In the genomic region with DNA sequence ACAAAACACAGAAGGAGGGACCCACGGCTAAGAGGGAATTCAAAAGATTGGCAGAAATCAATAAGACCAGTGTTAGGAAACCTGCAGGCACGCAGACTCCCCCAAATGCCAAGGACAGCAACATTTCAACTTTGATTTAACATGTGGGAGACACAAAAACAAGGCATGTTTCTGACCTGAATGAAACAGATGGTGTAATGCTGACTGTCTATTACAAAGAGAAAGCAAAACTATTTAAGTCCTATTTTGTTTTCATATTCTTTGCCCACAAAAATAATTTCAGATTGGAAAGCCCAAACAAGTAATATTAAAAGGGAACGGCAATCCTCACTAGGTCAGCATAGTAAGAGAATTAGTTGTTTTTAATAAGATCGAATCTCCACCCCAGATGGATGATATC, we compare ENCODE assay signal across 2 cellular contexts.
TF ChIP-seq lines count a peak whose summit lies in the region.

No MANE protein-coding gene starts in this region.

TF ChIP-seq in SK-N-SH, 30 proteins besides CTCF, POLR2A, EP300 and RAD21 (continued from another document):
- TF ChIP-seq NFIC (IDR thresholded peaks at IDR 0.05; ENCODE audit: borderline replicate concordance), result no peak
- TF ChIP-seq, protein P1, sequence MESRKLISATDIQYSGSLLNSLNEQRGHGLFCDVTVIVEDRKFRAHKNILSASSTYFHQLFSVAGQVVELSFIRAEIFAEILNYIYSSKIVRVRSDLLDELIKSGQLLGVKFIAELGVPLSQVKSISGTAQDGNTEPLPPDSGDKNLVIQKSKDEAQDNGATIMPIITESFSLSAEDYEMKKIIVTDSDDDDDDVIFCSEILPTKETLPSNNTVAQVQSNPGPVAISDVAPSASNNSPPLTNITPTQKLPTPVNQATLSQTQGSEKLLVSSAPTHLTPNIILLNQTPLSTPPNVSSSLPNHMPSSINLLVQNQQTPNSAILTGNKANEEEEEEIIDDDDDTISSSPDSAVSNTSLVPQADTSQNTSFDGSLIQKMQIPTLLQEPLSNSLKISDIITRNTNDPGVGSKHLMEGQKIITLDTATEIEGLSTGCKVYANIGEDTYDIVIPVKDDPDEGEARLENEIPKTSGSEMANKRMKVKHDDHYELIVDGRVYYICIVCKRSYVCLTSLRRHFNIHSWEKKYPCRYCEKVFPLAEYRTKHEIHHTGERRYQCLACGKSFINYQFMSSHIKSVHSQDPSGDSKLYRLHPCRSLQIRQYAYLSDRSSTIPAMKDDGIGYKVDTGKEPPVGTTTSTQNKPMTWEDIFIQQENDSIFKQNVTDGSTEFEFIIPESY (IDR thresholded peaks at IDR 0.05; ENCODE audit: borderline replicate concordance, low read depth), result no peak
- TF ChIP-seq TEAD4 (IDR thresholded peaks at IDR 0.05; ENCODE audit: borderline replicate concordance, insufficient read depth), result no peak
- TF ChIP-seq, protein P2, sequence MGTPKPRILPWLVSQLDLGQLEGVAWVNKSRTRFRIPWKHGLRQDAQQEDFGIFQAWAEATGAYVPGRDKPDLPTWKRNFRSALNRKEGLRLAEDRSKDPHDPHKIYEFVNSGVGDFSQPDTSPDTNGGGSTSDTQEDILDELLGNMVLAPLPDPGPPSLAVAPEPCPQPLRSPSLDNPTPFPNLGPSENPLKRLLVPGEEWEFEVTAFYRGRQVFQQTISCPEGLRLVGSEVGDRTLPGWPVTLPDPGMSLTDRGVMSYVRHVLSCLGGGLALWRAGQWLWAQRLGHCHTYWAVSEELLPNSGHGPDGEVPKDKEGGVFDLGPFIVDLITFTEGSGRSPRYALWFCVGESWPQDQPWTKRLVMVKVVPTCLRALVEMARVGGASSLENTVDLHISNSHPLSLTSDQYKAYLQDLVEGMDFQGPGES (IDR thresholded peaks at IDR 0.05; ENCODE audit: low read depth, low read length), result no peak
- TF ChIP-seq FOXJ3 (CRISPR knock-in tag; IDR thresholded peaks at IDR 0.05), result no peak
- TF ChIP-seq SIN3A (IDR thresholded peaks at IDR 0.05; ENCODE audit: borderline replicate concordance, low read depth, low read length), result no peak
- TF ChIP-seq, protein P3, sequence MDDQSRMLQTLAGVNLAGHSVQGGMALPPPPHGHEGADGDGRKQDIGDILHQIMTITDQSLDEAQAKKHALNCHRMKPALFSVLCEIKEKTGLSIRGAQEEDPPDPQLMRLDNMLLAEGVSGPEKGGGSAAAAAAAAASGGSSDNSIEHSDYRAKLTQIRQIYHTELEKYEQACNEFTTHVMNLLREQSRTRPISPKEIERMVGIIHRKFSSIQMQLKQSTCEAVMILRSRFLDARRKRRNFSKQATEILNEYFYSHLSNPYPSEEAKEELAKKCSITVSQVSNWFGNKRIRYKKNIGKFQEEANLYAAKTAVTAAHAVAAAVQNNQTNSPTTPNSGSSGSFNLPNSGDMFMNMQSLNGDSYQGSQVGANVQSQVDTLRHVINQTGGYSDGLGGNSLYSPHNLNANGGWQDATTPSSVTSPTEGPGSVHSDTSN (IDR thresholded peaks at IDR 0.05), result no peak
- no peak for TF ChIP-seq GABPA (IDR thresholded peaks at IDR 0.05; ENCODE audit: low read depth)
- TF ChIP-seq NRF1 (IDR thresholded peaks at IDR 0.05; ENCODE audit: low read depth, low read length), result no peak
- no peak for TF ChIP-seq TAF1 (IDR thresholded peaks at IDR 0.05; ENCODE audit: borderline replicate concordance, low read depth, low read length)
- no peak for TF ChIP-seq RFX5 (IDR thresholded peaks at IDR 0.05; ENCODE audit: low read length)
- TF ChIP-seq MXI1 (IDR thresholded peaks at IDR 0.05; ENCODE audit: low read depth, low read length), result no peak
- TF ChIP-seq, protein P4, sequence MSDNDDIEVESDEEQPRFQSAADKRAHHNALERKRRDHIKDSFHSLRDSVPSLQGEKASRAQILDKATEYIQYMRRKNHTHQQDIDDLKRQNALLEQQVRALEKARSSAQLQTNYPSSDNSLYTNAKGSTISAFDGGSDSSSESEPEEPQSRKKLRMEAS (IDR thresholded peaks at IDR 0.05; ENCODE audit: low read depth), result no peak

TF ChIP-seq in SK-N-SH treated with all-trans-retinoic acid at 6 μM for 48 hours, 23 proteins besides CTCF, POLR2A, EP300 and RAD21 (continued from another document):
- TF ChIP-seq, protein P5, sequence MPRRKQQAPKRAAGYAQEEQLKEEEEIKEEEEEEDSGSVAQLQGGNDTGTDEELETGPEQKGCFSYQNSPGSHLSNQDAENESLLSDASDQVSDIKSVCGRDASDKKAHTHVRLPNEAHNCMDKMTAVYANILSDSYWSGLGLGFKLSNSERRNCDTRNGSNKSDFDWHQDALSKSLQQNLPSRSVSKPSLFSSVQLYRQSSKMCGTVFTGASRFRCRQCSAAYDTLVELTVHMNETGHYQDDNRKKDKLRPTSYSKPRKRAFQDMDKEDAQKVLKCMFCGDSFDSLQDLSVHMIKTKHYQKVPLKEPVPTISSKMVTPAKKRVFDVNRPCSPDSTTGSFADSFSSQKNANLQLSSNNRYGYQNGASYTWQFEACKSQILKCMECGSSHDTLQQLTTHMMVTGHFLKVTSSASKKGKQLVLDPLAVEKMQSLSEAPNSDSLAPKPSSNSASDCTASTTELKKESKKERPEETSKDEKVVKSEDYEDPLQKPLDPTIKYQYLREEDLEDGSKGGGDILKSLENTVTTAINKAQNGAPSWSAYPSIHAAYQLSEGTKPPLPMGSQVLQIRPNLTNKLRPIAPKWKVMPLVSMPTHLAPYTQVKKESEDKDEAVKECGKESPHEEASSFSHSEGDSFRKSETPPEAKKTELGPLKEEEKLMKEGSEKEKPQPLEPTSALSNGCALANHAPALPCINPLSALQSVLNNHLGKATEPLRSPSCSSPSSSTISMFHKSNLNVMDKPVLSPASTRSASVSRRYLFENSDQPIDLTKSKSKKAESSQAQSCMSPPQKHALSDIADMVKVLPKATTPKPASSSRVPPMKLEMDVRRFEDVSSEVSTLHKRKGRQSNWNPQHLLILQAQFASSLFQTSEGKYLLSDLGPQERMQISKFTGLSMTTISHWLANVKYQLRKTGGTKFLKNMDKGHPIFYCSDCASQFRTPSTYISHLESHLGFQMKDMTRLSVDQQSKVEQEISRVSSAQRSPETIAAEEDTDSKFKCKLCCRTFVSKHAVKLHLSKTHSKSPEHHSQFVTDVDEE (CRISPR knock-in tag; IDR thresholded peaks at IDR 0.05), result no peak
- TF ChIP-seq CSDC2 (CRISPR knock-in tag; IDR thresholded peaks at IDR 0.05) (no peak), TOX (CRISPR knock-in tag; IDR thresholded peaks at IDR 0.05; ENCODE audit: borderline replicate concordance) (no peak), BACH2 (CRISPR knock-in tag; IDR thresholded peaks at IDR 0.05; ENCODE audit: borderline replicate concordance) (no peak), ZFP30 (CRISPR knock-in tag; IDR thresholded peaks at IDR 0.05) (no peak), ESRRG (CRISPR knock-in tag; IDR thresholded peaks at IDR 0.05) (no peak), ISL1 (CRISPR knock-in tag; IDR thresholded peaks at IDR 0.05) (no peak), ZNF70 (CRISPR knock-in tag; IDR thresholded peaks at IDR 0.05) (no peak), ZNF8 (CRISPR knock-in tag; IDR thresholded peaks at IDR 0.05) (no peak)
- TF ChIP-seq, protein P6, sequence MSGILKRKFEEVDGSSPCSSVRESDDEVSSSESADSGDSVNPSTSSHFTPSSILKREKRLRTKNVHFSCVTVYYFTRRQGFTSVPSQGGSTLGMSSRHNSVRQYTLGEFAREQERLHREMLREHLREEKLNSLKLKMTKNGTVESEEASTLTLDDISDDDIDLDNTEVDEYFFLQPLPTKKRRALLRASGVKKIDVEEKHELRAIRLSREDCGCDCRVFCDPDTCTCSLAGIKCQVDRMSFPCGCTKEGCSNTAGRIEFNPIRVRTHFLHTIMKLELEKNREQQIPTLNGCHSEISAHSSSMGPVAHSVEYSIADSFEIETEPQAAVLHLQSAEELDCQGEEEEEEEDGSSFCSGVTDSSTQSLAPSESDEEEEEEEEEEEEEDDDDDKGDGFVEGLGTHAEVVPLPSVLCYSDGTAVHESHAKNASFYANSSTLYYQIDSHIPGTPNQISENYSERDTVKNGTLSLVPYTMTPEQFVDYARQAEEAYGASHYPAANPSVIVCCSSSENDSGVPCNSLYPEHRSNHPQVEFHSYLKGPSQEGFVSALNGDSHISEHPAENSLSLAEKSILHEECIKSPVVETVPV (CRISPR knock-in tag; IDR thresholded peaks at IDR 0.05), result no peak
